ENCODE assay signal across 28 cellular contexts in genomic region chr1:18257775-18258174, GRCh38.
"Had no signal": no experiment of that assay in that cellular context is flagged by ENCODE, and none has a peak within 500 bp of the region (broad histone marks: within the 10 kb centered on the region; RNA-seq: fewer than 3 reads in every experiment).

No MANE protein-coding gene starts in this region.

- H3K4me1 ChIP-seq: stomach, suprapubic skin, testis, thyroid gland, tibial artery, tibial nerve, transverse colon, upper lobe of left lung, upper lobe of right lung, uterus, vagina had no signal

- H3K27ac ChIP-seq: stomach, suprapubic skin, testis, thoracic aorta, thyroid gland, tibial artery, tibial nerve, transverse colon, upper lobe of left lung, upper lobe of right lung, uterus, vagina had no signal

- DNase-seq: stimulated activated CD4-positive, alpha-beta T cell treated with anti-CD3 and anti-CD28 coated beads, Interleukin-2, amount 100 ng/mL, for 48 hours; stimulated activated CD4-positive, alpha-beta T cell treated with anti-CD3 and anti-CD28 coated beads, Interleukin-4, amount 100 ng/mL, for 1 hour; stimulated activated CD4-positive, alpha-beta T cell treated with anti-CD3 and anti-CD28 coated beads, Interleukin-4, amount 100 ng/mL, for 24 hours; stimulated activated CD4-positive, alpha-beta T cell treated with anti-CD3 and anti-CD28 coated beads, Interleukin-4, amount 100 ng/mL, for 4 hours; stimulated activated CD8-positive, alpha-beta memory T cell treated with anti-CD3 and anti-CD28 coated beads, Interleukin-4, amount 100 ng/mL, for 48 hours; stimulated activated naive B cell treated with anti-CD40 and anti-IgM and Interleukin-4, amounts not matched to agents 10 μg/mL and 1 μg/mL and 100 μg/mL, for 72 hours; stimulated activated naive CD4-positive, alpha-beta T cell; stimulated activated naive CD4-positive, alpha-beta T cell treated with Interleukin-2 at 50 U/mL for 16 hours; stimulated activated naive CD8-positive, alpha-beta T cell treated with anti-CD3 and anti-CD28 coated beads, Interleukin-15, amount 100 ng/mL, for 72 hours; stimulated activated naive CD8-positive, alpha-beta T cell treated with anti-CD3 and anti-CD28 coated beads, Interleukin-15, Interleukin-2, amounts not matched to agents 100 U/mL and 50 U/mL, for 24 hours; stomach; substantia nigra; testis; thyroid gland; tibial artery; transverse colon; trophoblast cell; upper lobe of left lung; upper lobe of right lung; uterus had no signal

- H3K4me3 ChIP-seq: stomach, suprapubic skin, testis, thoracic aorta, thyroid gland, tibial artery, tibial nerve, transverse colon, upper lobe of left lung, upper lobe of right lung, uterus, vagina had no signal

- H3K27me3 ChIP-seq: testis, thyroid gland, tibial nerve, upper lobe of left lung, uterus, vagina had no signal

- H3K4me1 Mint-ChIP-seq: stimulated activated effector memory CD8-positive, alpha-beta T cell treated with anti-CD3 and anti-CD28 coated beads, Interleukin-12 subunit alpha, Interleukin-12 subunit beta, amount 100 ng/mL, for 72 hours; stimulated activated memory B cell treated with anti-CD40 and anti-IgM and Interleukin-4, amounts not matched to agents 10 μg/mL and 1 μg/mL and 100 μg/mL, for 72 hours; stimulated activated naive B cell treated with anti-CD40 and anti-IgM and Interleukin-4, amounts not matched to agents 10 μg/mL and 1 μg/mL and 100 μg/mL, for 72 hours; stimulated activated naive CD8-positive, alpha-beta T cell treated with anti-CD3 and anti-CD28 coated beads, Interleukin-15, amount 100 ng/mL, for 72 hours had no signal

- ATAC-seq: stimulated activated effector memory CD8-positive, alpha-beta T cell treated with anti-CD3 and anti-CD28 coated beads, Interleukin-12 subunit alpha, Interleukin-12 subunit beta, amount 100 ng/mL, for 72 hours; stimulated activated memory B cell treated with anti-CD40 and anti-IgM and Interleukin-4, amounts not matched to agents 10 μg/mL and 1 μg/mL and 100 μg/mL, for 72 hours; stimulated activated naive B cell treated with anti-CD40 and anti-IgM and Interleukin-4, amounts not matched to agents 10 μg/mL and 1 μg/mL and 100 μg/mL, for 72 hours; stimulated activated naive CD8-positive, alpha-beta T cell treated with anti-CD3 and anti-CD28 coated beads, Interleukin-15, amount 100 ng/mL, for 72 hours; stimulated activated naive CD8-positive, alpha-beta T cell treated with anti-CD3 and anti-CD28 coated beads, Interleukin-15, Interleukin-2, amounts not matched to agents 100 U/mL and 50 U/mL, for 24 hours; upper lobe of right lung had no signal

- H3K4me3 Mint-ChIP-seq: stimulated activated effector memory CD8-positive, alpha-beta T cell treated with anti-CD3 and anti-CD28 coated beads, Interleukin-12 subunit alpha, Interleukin-12 subunit beta, amount 100 ng/mL, for 72 hours; stimulated activated memory B cell treated with anti-CD40 and anti-IgM and Interleukin-4, amounts not matched to agents 10 μg/mL and 1 μg/mL and 100 μg/mL, for 72 hours; stimulated activated naive B cell treated with anti-CD40 and anti-IgM and Interleukin-4, amounts not matched to agents 10 μg/mL and 1 μg/mL and 100 μg/mL, for 72 hours; stimulated activated naive CD8-positive, alpha-beta T cell treated with anti-CD3 and anti-CD28 coated beads, Interleukin-15, amount 100 ng/mL, for 72 hours; stimulated activated naive CD8-positive, alpha-beta T cell treated with anti-CD3 and anti-CD28 coated beads, Interleukin-15, Interleukin-2, amounts not matched to agents 100 ng/mL and 50 ng/mL, for 24 hours; type B pancreatic cell had no signal

- H3K9me3 Mint-ChIP-seq: type B pancreatic cell had no signal

- H3K36me3 ChIP-seq: stomach, suprapubic skin, thoracic aorta, thyroid gland, tibial artery, tibial nerve, transverse colon, upper lobe of left lung, upper lobe of right lung, uterus, vagina had no signal

- H3K9me3 ChIP-seq: stomach, suprapubic skin, testis, thoracic aorta, thyroid gland, tibial artery, transverse colon, upper lobe of left lung, upper lobe of right lung, uterus, vagina had no signal

- H3K27ac Mint-ChIP-seq: stimulated activated effector memory CD8-positive, alpha-beta T cell treated with anti-CD3 and anti-CD28 coated beads, Interleukin-12 subunit alpha, Interleukin-12 subunit beta, amount 100 ng/mL, for 72 hours; stimulated activated memory B cell treated with anti-CD40 and anti-IgM and Interleukin-4, amounts not matched to agents 10 μg/mL and 1 μg/mL and 100 μg/mL, for 72 hours; stimulated activated naive B cell treated with anti-CD40 and anti-IgM and Interleukin-4, amounts not matched to agents 10 μg/mL and 1 μg/mL and 100 μg/mL, for 72 hours; stimulated activated naive CD8-positive, alpha-beta T cell treated with anti-CD3 and anti-CD28 coated beads, Interleukin-15, amount 100 ng/mL, for 72 hours; stimulated activated naive CD8-positive, alpha-beta T cell treated with anti-CD3 and anti-CD28 coated beads, Interleukin-15, Interleukin-2, amounts not matched to agents 100 ng/mL and 50 ng/mL, for 24 hours; type B pancreatic cell had no signal

- H3K36me3 Mint-ChIP-seq: stimulated activated effector memory CD8-positive, alpha-beta T cell treated with anti-CD3 and anti-CD28 coated beads, Interleukin-12 subunit alpha, Interleukin-12 subunit beta, amount 100 ng/mL, for 72 hours; stimulated activated memory B cell treated with anti-CD40 and anti-IgM and Interleukin-4, amounts not matched to agents 10 μg/mL and 1 μg/mL and 100 μg/mL, for 72 hours; stimulated activated naive B cell treated with anti-CD40 and anti-IgM and Interleukin-4, amounts not matched to agents 10 μg/mL and 1 μg/mL and 100 μg/mL, for 72 hours; type B pancreatic cell had no signal
